ENCODE assay signal across 19 cellular contexts in the genomic region with DNA sequence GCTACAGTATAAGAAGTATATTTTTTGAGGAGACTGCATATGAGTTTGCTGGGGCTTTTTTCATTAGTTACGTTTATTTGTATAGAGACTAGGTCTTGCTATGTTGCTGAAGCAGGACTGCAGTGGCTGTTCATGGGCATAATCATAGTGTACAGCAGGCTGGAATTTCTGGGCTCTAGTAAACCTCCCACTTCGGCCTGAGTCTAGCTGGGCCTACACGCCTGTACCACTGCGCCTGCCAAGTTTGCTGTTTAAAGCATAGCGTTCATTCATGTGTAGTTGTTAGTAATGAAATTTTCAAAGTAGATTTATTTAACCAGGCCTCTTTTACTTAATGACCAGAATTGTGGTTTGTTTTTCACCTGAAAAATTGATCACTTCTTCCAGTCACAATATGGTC. TPM values are rescaled to one million over a fixed set of nuclear protein-coding genes. Genes with fewer than 3 reads are reported as not detected.
A peak's percentile ranks its signal among the peaks of the same experiment; 100 is the strongest.
DNase-seq lines count a peak whose midpoint lies in the region; ATAC-seq and TF ChIP-seq lines count a peak whose summit lies in the region.
"Had no signal": no experiment of that assay in that cellular context is flagged by ENCODE, and none has a peak within 500 bp of the region (broad histone marks: within the 10 kb centered on the region; RNA-seq: fewer than 3 reads in every experiment).

No MANE protein-coding gene starts in this region.

- TF ChIP-seq POLR2A in transverse colon (IDR thresholded peaks at IDR 0.05): no peak

- H3K36me3 ChIP-seq in cardiac muscle cell: no peaks in the 10 kb centered on the region
- no peaks in the 10 kb centered on the region for H3K36me3 ChIP-seq in transverse colon
- H3K36me3 ChIP-seq: MG63 had no signal

- H3K4me1 ChIP-seq in cardiac muscle cell (ENCODE audit: low read depth) (peaks cover 20% of the 10 kb centered on the region), transverse colon (no peaks in the 10 kb centered on the region)

- intact Hi-C loops in Right ventricle myocardium inferior (cut with DNase I): no loop called here
- intact Hi-C loops in cardiac septum (cut with DNase I): no loop called here
- intact Hi-C loops in transverse colon (cut with DNase I; ENCODE audit: low total_unique reads): no loop called here

- H3K27ac ChIP-seq in cardiac muscle cell: no peak overlapping the region
- no peak overlapping the region for H3K27ac ChIP-seq in transverse colon
- H3K27ac ChIP-seq: 22Rv1, C4-2B, KMS-11 had no signal

- H3K27ac Mint-ChIP-seq in mesothelial cell of epicardium: peak overlapping the region; percentile 14

- TF ChIP-seq CTCF in cardiac muscle cell (IDR thresholded peaks at IDR 0.05; ENCODE audit: low read depth, low read length) (no peak), mesothelial cell of epicardium (IDR thresholded peaks at IDR 0.05; ENCODE audit: unreplicated experiment) (no peak), transverse colon (IDR thresholded peaks at IDR 0.05) (no peak)

- H3K27me3 ChIP-seq in cardiac muscle cell (no peaks in the 10 kb centered on the region), transverse colon (no peaks in the 10 kb centered on the region)
- H3K27me3 ChIP-seq: MG63 had no signal

- no peaks in the 10 kb centered on the region for H3K36me3 Mint-ChIP-seq in mesothelial cell of epicardium

- H3K4me3 ChIP-seq in cardiac muscle cell (no peak overlapping the region), transverse colon (no peak overlapping the region)
- H3K4me3 ChIP-seq: MG63 had no signal

- DNase-seq in Right ventricle myocardium inferior (ENCODE audit: missing footprints): no peak
- no peak for DNase-seq in cardiac septum (ENCODE audit: low spot score)
- DNase-seq in cardiac muscle cell (ENCODE audit: low read depth in 1 of 2, low spot score in 1 of 2): peak; percentile 4 to 38
- DNase-seq in mesothelial cell of epicardium (ENCODE audit: low spot score in 2 of 2, unreplicated experiment in 2 of 2): no peak
- no peak for DNase-seq in NCI-H2029 (lab: John Stamatoyannopoulos, UW)
- DNase-seq in AML-193 (lab: John Stamatoyannopoulos, UW): no peak
- DNase-seq in transverse colon: no peak
- DNase-seq: EL, GOT3, MG63, NCI-H1105, NCI-H1694 treated with DMSO at 0.1 percent for 48 hours, NCI-H2171, NCI-H510A, NCI-H82 had no signal

- WGBS in transverse colon (ENCODE audit: low coverage in 1 of 2), 2 donors: 89 to 100% methylated on average over 3 to 5 of the region's 5 CpGs

- TF ChIP-seq EP300 in transverse colon (IDR thresholded peaks at IDR 0.05; ENCODE audit: low read depth): no peak

- no peaks in the 10 kb centered on the region for H3K9me3 ChIP-seq in cardiac muscle cell (ENCODE audit: low read depth)
- no peaks in the 10 kb centered on the region for H3K9me3 ChIP-seq in transverse colon
- H3K9me3 ChIP-seq: MG63 had no signal

- ATAC-seq in Right ventricle myocardium inferior: peak; percentile 87
- no peak for ATAC-seq in HG03354 (IDR thresholded peaks at IDR 0.05; ENCODE audit: poor library complexity, severe bottlenecking, unreplicated experiment)

- in situ Hi-C loops in transverse colon (cut with MboI; ENCODE audit: low pct_ligation_motif_present in 1 of 4, low pct_unique_long_range_greater_than_20kb in 1 of 4, low sequenced_read_pairs in 3 of 4): no loop called here

- H3K4me3 Mint-ChIP-seq in mesothelial cell of epicardium: no peak overlapping the region

- peaks cover 6% of the 10 kb centered on the region for H3K9me3 Mint-ChIP-seq in mesothelial cell of epicardium

- no peaks in the 10 kb centered on the region for H3K27me3 Mint-ChIP-seq in mesothelial cell of epicardium (ENCODE audit: low read depth)

- H3K4me1 Mint-ChIP-seq in mesothelial cell of epicardium: peaks cover 18% of the 10 kb centered on the region

RNA-seq across cellular contexts. Expression of a gene that starts 33.8 kb away (rescaled TPM):
- total RNA-seq in Right ventricle myocardium inferior: 10.0 TPM
- 12.6 TPM for total RNA-seq in cardiac septum
- 16.6 and 19.0 TPM in 2 replicates for total RNA-seq in cardiac muscle cell
- 13.9 and 16.0 TPM in 2 replicates for polyA plus RNA-seq in cardiac muscle cell
- 37.3 to 40.2 TPM (median 37.8 TPM) in 3 replicates for total RNA-seq in mesothelial cell of epicardium
- total RNA-seq in transverse colon: 10 to 100 TPM in 2 of 4 donors, 1 to 10 TPM in 2; 1.9 to 17.1 (median 9.9) TPM

RNA-seq across cellular contexts. Expression of a gene that starts 34.3 kb away (rescaled TPM):
- total RNA-seq in Right ventricle myocardium inferior: 75.7 TPM
- 80.7 TPM for total RNA-seq in cardiac septum
- total RNA-seq in cardiac muscle cell: 37.6 and 53.5 TPM in 2 replicates
- 96.2 and 116 TPM in 2 replicates for polyA plus RNA-seq in cardiac muscle cell
- 148 to 155 TPM (median 150 TPM) in 3 replicates for total RNA-seq in mesothelial cell of epicardium
- total RNA-seq in transverse colon: 100 to 1,000 TPM in 2 of 4 donors, 10 to 100 TPM in 2; 32.0 to 130 (median 77.9) TPM

Comparison
In these comparisons a context has a peak if more than half of its experiments do, and no peak if none do; other contexts are left out.
1. DNase-seq: peak in cardiac muscle cell (2 of 2); none in Right ventricle myocardium inferior (single experiment), cardiac septum (single experiment), mesothelial cell of epicardium (0 of 2), NCI-H2029 (single experiment), AML-193 (0 of 2) and transverse colon (single experiment).